8 cellular contexts compared by ENCODE assay signal in the genomic region with DNA sequence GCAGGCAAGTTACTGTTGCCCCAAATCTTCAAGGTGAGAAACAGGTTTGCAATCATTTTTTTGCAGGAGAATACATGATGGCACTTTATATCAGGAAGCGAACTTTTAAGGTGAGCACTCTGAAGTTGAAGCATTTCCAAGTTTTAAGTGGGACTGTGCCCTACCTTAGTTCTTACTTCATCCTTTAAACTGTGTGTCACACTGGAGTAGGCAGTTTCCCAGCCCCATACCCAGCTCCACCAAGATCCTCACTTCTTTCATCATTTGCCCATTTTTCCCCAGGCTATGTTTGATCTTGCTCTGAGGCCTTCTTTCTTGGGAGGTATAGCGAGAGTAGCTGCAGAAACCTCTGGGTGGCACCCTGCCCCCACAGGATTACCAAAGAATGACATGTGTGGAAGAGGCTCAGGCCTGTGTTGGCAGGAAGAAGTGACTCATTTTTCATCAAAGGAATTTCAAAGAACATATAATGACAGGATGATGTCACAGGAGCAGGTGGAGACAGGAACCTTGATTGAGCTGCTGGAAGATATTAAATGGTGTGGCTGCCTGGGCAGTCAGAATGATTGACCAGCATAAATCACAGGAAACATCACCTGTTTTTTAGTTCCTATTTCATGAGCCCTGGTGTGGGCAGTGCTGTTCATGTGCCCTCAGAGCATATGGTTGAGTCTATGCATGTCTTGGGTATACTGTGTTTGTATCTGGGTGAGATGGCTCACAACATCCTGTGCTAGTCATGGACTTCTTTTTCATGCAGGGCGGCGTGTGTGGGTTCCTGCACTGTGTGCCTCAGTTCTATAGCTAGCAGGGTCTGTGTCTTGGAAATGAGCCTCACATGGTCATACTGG. TPM values are rescaled to one million over a fixed set of nuclear protein-coding genes. Genes with fewer than 3 reads are reported as not detected.
DNase-seq lines count a peak whose midpoint lies in the region; ATAC-seq and TF ChIP-seq lines count a peak whose summit lies in the region.

No MANE protein-coding gene starts in this region.

- H3K36me3 ChIP-seq in neuronal stem cell (replicated peaks in 1 of 2; ENCODE audit: control insufficient read depth in 2 of 2, insufficient read depth in 2 of 2, low read length in 2 of 2): peaks cover 0 to 5% of the 10 kb centered on the region in 2 donors
- no peaks in the 10 kb centered on the region for H3K36me3 ChIP-seq in thyroid gland

- DNase-seq in DMS53 (lab: John Stamatoyannopoulos, UW): peak; percentile 97
- DNase-seq in NOMO-1 treated with DMSO at 0.1 percent for 48 hours (lab: John Stamatoyannopoulos, UW; ENCODE audit: unreplicated experiment): peak; percentile 80
- DNase-seq in activated CD8-positive, alpha-beta memory T cell treated with anti-CD3 and anti-CD28 coated beads for 4 hours (ENCODE audit: low read depth in 2 of 2): peak; percentile 59 to 75
- DNase-seq in erythroblast (lab: John Stamatoyannopoulos, UW): peak; percentile 47 to 59
- DNase-seq in neuronal stem cell (ENCODE audit: low spot score): no peak
- DNase-seq in thyroid gland: peak; percentile 61 to 65

- H3K4me2 ChIP-seq in neuronal stem cell (ENCODE audit: insufficient read depth, low read length, poor library complexity, severe bottlenecking): no peak overlapping the region

- TF ChIP-seq CTCF in thyroid gland (IDR thresholded peaks at IDR 0.05): peak in 4 of 6 experiments; percentile 36 to 48 (median 42)

- peaks cover 2% of the 10 kb centered on the region for H3K79me1 ChIP-seq in neuronal stem cell (ENCODE audit: low read depth, low read length)

- peak overlapping the region; percentile 7 for H4K8ac ChIP-seq in neuronal stem cell (ENCODE audit: low read depth, low read length)

- H3K27me3 ChIP-seq in neuronal stem cell (ENCODE audit: control insufficient read depth in 3 of 3, insufficient read depth in 3 of 3, low read depth in 1 of 3, low read length in 3 of 3) (no peaks in the 10 kb centered on the region), thyroid gland (no peaks in the 10 kb centered on the region)

- peak; percentile 58 for ATAC-seq in HG03280 (IDR thresholded peaks at IDR 0.05; ENCODE audit: unreplicated experiment)
- no peak for ATAC-seq in GM21360 (IDR thresholded peaks at IDR 0.05; ENCODE audit: unreplicated experiment)

- H2BK5ac ChIP-seq in neuronal stem cell (ENCODE audit: low read length): no peak overlapping the region

- H3K4me3 ChIP-seq in neuronal stem cell (ENCODE audit: low read length in 2 of 2): no peak overlapping the region
- H3K4me3 ChIP-seq in thyroid gland (replicated peaks in 1 of 3): no peak overlapping the region

- H3K4me1 ChIP-seq in neuronal stem cell (ENCODE audit: control insufficient read depth in 2 of 2, insufficient read depth in 1 of 2, low read depth in 1 of 2, low read length in 2 of 2) (peaks cover 5 to 9% of the 10 kb centered on the region in 2 donors), thyroid gland (peaks cover 39 to 65% of the 10 kb centered on the region in 2 donors)

- H3K9ac ChIP-seq in neuronal stem cell (ENCODE audit: low read depth, low read length, poor library complexity): no peak overlapping the region

- H3K18ac ChIP-seq in neuronal stem cell (ENCODE audit: low read length): no peak overlapping the region

- H2BK12ac ChIP-seq in neuronal stem cell (ENCODE audit: low read length): no peak overlapping the region

- intact Hi-C loops in thyroid gland (cut with DNase I): no loop called here

- no peak overlapping the region for H2BK120ac ChIP-seq in neuronal stem cell (ENCODE audit: low read depth, low read length)

- H3K23ac ChIP-seq in neuronal stem cell (ENCODE audit: low read depth, low read length, poor library complexity): no peak overlapping the region

- H3K9me3 ChIP-seq in neuronal stem cell (replicated peaks in 1 of 2; ENCODE audit: control insufficient read depth in 2 of 2, insufficient read depth in 1 of 2, low read depth in 1 of 2, low read length in 2 of 2) (peaks cover 0 to 18% of the 10 kb centered on the region in 2 donors), thyroid gland (no peaks in the 10 kb centered on the region)

- no peak overlapping the region for H3K14ac ChIP-seq in neuronal stem cell (ENCODE audit: low read length)

- TF ChIP-seq POLR2A in erythroblast (IDR thresholded peaks at IDR 0.05; ENCODE audit: low read length) (no peak), thyroid gland (IDR thresholded peaks at IDR 0.05) (no peak)

- no peak overlapping the region for H2AK5ac ChIP-seq in neuronal stem cell (ENCODE audit: low read depth, low read length)

- no peak overlapping the region for H3K4ac ChIP-seq in neuronal stem cell (ENCODE audit: low read length)

- H2AFZ ChIP-seq in neuronal stem cell (ENCODE audit: low read length): no peak overlapping the region

- H4K91ac ChIP-seq in neuronal stem cell (ENCODE audit: low read depth, low read length, poor library complexity): no peak overlapping the region

- no peak overlapping the region for H2BK15ac ChIP-seq in neuronal stem cell (ENCODE audit: low read length)

- WGBS in neuronal stem cell (ENCODE audit: extremely low coverage in 2 of 2, insufficient read length in 2 of 2, insufficient replicate concordance in 1 of 2), 2 donors: no CpG with 5 or more reads among the region's 4 CpGs
- 63 to 83% methylated on average over 4 of the region's 4 CpGs for WGBS in thyroid gland, 2 donors

- H3K27ac ChIP-seq in neuronal stem cell (replicated peaks; ENCODE audit: low read length) (no peak overlapping the region), thyroid gland (peak overlapping the region; percentile 66 to 69 (median 69))

RNA-seq across cellular contexts. Expression of a gene that starts 20.8 kb away (rescaled TPM):
- 51.9 TPM for polyA plus RNA-seq in neuronal stem cell (2013, experiment 1 of 2)
- polyA plus RNA-seq in neuronal stem cell (2013, experiment 2 of 2): 52.8 TPM
- total RNA-seq in thyroid gland: 100 to 1,000 TPM; 308 to 834 (median 427) TPM
